1 cellular context compared by ENCODE assay signal in genomic region chr1:95793893-95794292, GRCh38.
A peak's percentile ranks its signal among the peaks of the same experiment; 100 is the strongest.
TF ChIP-seq lines count a peak whose summit lies in the region.

No MANE protein-coding gene starts in this region.

TF ChIP-seq in GM23338, 12 proteins besides CTCF, POLR2A, EP300 and RAD21 (continued from another document):
- TF ChIP-seq ZNF462 (CRISPR knock-in tag; IDR thresholded peaks at IDR 0.05) = peak; percentile 19; the same call in 1 of the 2 replicates
TF ChIP-seq in GM23338: peak in this region for 1.
